In genomic region chr6:112253842-112254816, GRCh38 we compare ENCODE assay signal across 9 cellular contexts. TPM values are rescaled to one million over a fixed set of nuclear protein-coding genes. Genes with fewer than 3 reads are reported as not detected.
DNase-seq lines count a peak whose midpoint lies in the region; ATAC-seq and TF ChIP-seq lines count a peak whose summit lies in the region.
"Had no signal": no experiment of that assay in that cellular context is flagged by ENCODE, and none has a peak within 500 bp of the region (broad histone marks: within the 10 kb centered on the region; RNA-seq: fewer than 3 reads in every experiment).

LAMA4 (minus strand) TSS chr6:112254567; CDS start chr6:112254150, 417 bp downstream.

- TF ChIP-seq CTCF in neural crest cell (conservative IDR thresholded peaks at IDR 0.05) = no peak

- DNase-seq in NCI-H1092 treated with DMSO at 0.1 percent for 48 hours (lab: John Stamatoyannopoulos, UW) = peak; percentile 38
- DNase-seq in glomerular visceral epithelial cell (ENCODE audit: extremely low spot score) = peak; percentile 43
- peak; percentile 38 for DNase-seq in neural crest cell (ENCODE audit: low read depth, low spot score)
- DNase-seq in central memory CD4-positive, alpha-beta T cell = no peak

- peaks cover 11% of the 10 kb centered on the region for H3K4me1 Mint-ChIP-seq in activated naive CD8-positive, alpha-beta T cell (ENCODE audit: low read depth)
- H3K4me1 Mint-ChIP-seq in neural crest cell = peaks cover 32% of the 10 kb centered on the region

- no peaks in the 10 kb centered on the region for H3K36me3 Mint-ChIP-seq in activated naive CD8-positive, alpha-beta T cell
- peaks cover 9% of the 10 kb centered on the region for H3K36me3 Mint-ChIP-seq in neural crest cell (ENCODE audit: low read depth)

- H3K9me3 Mint-ChIP-seq in activated naive CD8-positive, alpha-beta T cell (ENCODE audit: low read depth) = no peaks in the 10 kb centered on the region
- H3K9me3 Mint-ChIP-seq in neural crest cell = no peaks in the 10 kb centered on the region

- no peak for ATAC-seq in GM18517 (IDR thresholded peaks at IDR 0.05; ENCODE audit: unreplicated experiment)
- no peak for ATAC-seq in HG03457 (IDR thresholded peaks at IDR 0.05; ENCODE audit: unreplicated experiment)

- H3K27ac Mint-ChIP-seq in activated naive CD8-positive, alpha-beta T cell = no peak within 1 kb of the TSS
- H3K27ac Mint-ChIP-seq in neural crest cell (ENCODE audit: unreplicated experiment) = peak within 1 kb of the TSS; percentile 97

- peak within 1 kb of the TSS; percentile 85 for H3K4me3 Mint-ChIP-seq in activated naive CD8-positive, alpha-beta T cell
- peak within 1 kb of the TSS; percentile 87 for H3K4me3 Mint-ChIP-seq in neural crest cell

- H3K27me3 Mint-ChIP-seq in activated naive CD8-positive, alpha-beta T cell = peaks cover 23% of the 10 kb centered on the region
- peaks cover 4% of the 10 kb centered on the region for H3K27me3 Mint-ChIP-seq in neural crest cell (ENCODE audit: low read depth)

- peak within 1 kb of the TSS; percentile 22; the same call in 1 of the 2 replicates for H3K4me3 ChIP-seq in GM08714 (ENCODE audit: low read length)

RNA-seq across cellular contexts. Expression of gene LAMA4, which starts in this region (rescaled TPM):
- total RNA-seq in neural crest cell = 14.7 and 18.0 TPM in 2 replicates
- total RNA-seq: activated CD8-positive, alpha-beta memory T cell treated with anti-CD3 and anti-CD28 coated beads for 36 hours had no signal
